ENCODE assay signal across 30 cellular contexts in the genomic region with DNA sequence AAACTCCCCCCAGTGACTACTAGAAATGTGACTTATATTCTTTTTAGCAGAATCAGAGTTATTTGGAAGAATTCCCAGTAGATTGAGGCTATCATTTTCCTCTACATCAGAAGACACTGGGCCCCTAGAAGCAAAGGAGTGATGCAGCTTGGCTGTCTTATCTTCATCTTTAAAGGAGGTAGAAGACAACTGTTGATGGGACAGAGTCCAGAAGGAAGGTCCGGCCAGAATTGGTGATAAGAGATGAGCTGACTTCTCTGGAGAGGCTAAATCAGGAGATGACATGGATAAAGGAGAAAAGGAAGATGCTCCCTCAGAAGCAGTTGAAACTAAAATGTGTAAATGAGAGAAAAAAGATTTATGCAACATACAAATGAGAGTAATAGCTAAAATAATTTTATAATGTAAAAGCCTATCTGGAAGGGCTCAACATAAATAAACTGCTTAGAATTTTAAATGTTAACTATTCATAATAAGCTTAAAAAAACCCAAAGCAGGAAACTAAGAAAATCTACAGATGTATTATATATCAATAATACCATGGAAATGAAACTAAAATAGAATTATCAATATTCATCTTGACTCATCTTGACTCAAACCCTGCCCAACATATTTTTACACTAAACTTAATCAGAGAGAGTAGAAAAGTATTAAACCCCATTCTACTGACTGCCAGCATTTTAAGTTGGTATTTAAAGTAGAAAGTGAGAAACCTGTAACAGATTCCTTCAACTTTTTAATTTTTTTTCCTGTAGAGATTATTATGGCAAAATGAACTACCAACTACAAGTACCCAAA.
"Had no signal": no experiment of that assay in that cellular context is flagged by ENCODE, and none has a peak within 500 bp of the region (broad histone marks: within the 10 kb centered on the region; RNA-seq: fewer than 3 reads in every experiment).

No MANE protein-coding gene starts in this region.

- H3K27me3 ChIP-seq: ovary, right lobe of liver, testis, uterus had no signal

- H3K4me3 ChIP-seq: ovary, psoas muscle, right lobe of liver, sigmoid colon, suprapubic skin, testis, tibial artery, transverse colon, upper lobe of right lung, uterus had no signal

- H3K79me2 ChIP-seq: parathyroid adenoma had no signal

- H3K9ac ChIP-seq: parathyroid adenoma had no signal

- H3K27ac ChIP-seq: ovary, parathyroid adenoma, psoas muscle, right lobe of liver, sigmoid colon, suprapubic skin, testis, tibial artery, transverse colon, upper lobe of right lung, uterus had no signal

- H2AFZ ChIP-seq: parathyroid adenoma had no signal

- H3K4me1 ChIP-seq: parathyroid adenoma, psoas muscle, right lobe of liver, sigmoid colon, suprapubic skin, testis, tibial artery, transverse colon, upper lobe of right lung, uterus had no signal

- H3K36me3 Mint-ChIP-seq: stimulated activated effector memory CD8-positive, alpha-beta T cell treated with anti-CD3 and anti-CD28 coated beads, Interleukin-12 subunit alpha, Interleukin-12 subunit beta, amount 100 ng/mL, for 72 hours; type B pancreatic cell had no signal

- H3K9me3 Mint-ChIP-seq: natural killer cell treated with Interleukin-12 subunit alpha and Interleukin-12 subunit beta and Interleukin-15 and Interleukin-18, amount 100 ng/mL, for 72 hours; stimulated activated effector memory CD8-positive, alpha-beta T cell treated with anti-CD3 and anti-CD28 coated beads, Interleukin-12 subunit alpha, Interleukin-12 subunit beta, amount 100 ng/mL, for 72 hours; type B pancreatic cell had no signal

- H3K4me3 Mint-ChIP-seq: naive thymus-derived CD8-positive, alpha-beta T cell; natural killer cell treated with Interleukin-12 subunit alpha and Interleukin-12 subunit beta and Interleukin-15 and Interleukin-18, amount 100 ng/mL, for 72 hours; nephron progenitor cell; neural crest cell; stimulated activated effector memory CD8-positive, alpha-beta T cell treated with anti-CD3 and anti-CD28 coated beads, Interleukin-12 subunit alpha, Interleukin-12 subunit beta, amount 100 ng/mL, for 72 hours; stimulated activated naive CD8-positive, alpha-beta T cell treated with anti-CD3 and anti-CD28 coated beads, Interleukin-15, amount 100 ng/mL, for 72 hours; type B pancreatic cell had no signal

- ATAC-seq: naive thymus-derived CD8-positive, alpha-beta T cell; natural killer cell treated with Interleukin-12 subunit alpha and Interleukin-12 subunit beta and Interleukin-15 and Interleukin-18, amount 100 ng/mL, for 72 hours; psoas muscle; right cardiac atrium; right lobe of liver; stimulated activated effector memory CD8-positive, alpha-beta T cell treated with anti-CD3 and anti-CD28 coated beads, Interleukin-12 subunit alpha, Interleukin-12 subunit beta, amount 100 ng/mL, for 72 hours; stimulated activated naive CD8-positive, alpha-beta T cell treated with anti-CD3 and anti-CD28 coated beads, Interleukin-15, amount 100 ng/mL, for 72 hours; stimulated activated naive CD8-positive, alpha-beta T cell treated with anti-CD3 and anti-CD28 coated beads, Interleukin-15, Interleukin-2, amounts not matched to agents 100 U/mL and 50 U/mL, for 24 hours; upper lobe of right lung had no signal

- DNase-seq: naive thymus-derived CD8-positive, alpha-beta T cell; nephron progenitor cell; occipital lobe; ovary; posterior cingulate gyrus; psoas muscle; right cardiac atrium; right lobe of liver; sigmoid colon; small intestine; stimulated activated CD4-positive, alpha-beta T cell treated with anti-CD3 and anti-CD28 coated beads, Interleukin-15, amount 100 ng/mL, for 24 hours; stimulated activated CD4-positive, alpha-beta T cell treated with anti-CD3 and anti-CD28 coated beads, Interleukin-2, amount 100 ng/mL, for 24 hours; stimulated activated CD4-positive, alpha-beta T cell treated with anti-CD3 and anti-CD28 coated beads, Interleukin-2, amount 100 ng/mL, for 48 hours; stimulated activated CD4-positive, alpha-beta T cell treated with anti-CD3 and anti-CD28 coated beads, Interleukin-4, amount 100 ng/mL, for 24 hours; stimulated activated naive CD4-positive, alpha-beta T cell; stimulated activated naive CD8-positive, alpha-beta T cell treated with anti-CD3 and anti-CD28 coated beads, Interleukin-15, amount 100 ng/mL, for 72 hours; stimulated activated naive CD8-positive, alpha-beta T cell treated with anti-CD3 and anti-CD28 coated beads, Interleukin-15, Interleukin-2, amounts not matched to agents 100 U/mL and 50 U/mL, for 24 hours; substantia nigra; testis; tibial artery; transverse colon; upper lobe of right lung; uterus had no signal

- H3K9me3 ChIP-seq: ovary, psoas muscle, right lobe of liver, suprapubic skin, testis, tibial artery, upper lobe of right lung, uterus had no signal

- FAIRE-seq: small intestine had no signal

- H3K4me1 Mint-ChIP-seq: nephron progenitor cell, neural crest cell had no signal

- H3K36me3 ChIP-seq: ovary, right lobe of liver, sigmoid colon, suprapubic skin, tibial artery, transverse colon, upper lobe of right lung, uterus had no signal

- H3K27ac Mint-ChIP-seq: naive thymus-derived CD8-positive, alpha-beta T cell; nephron progenitor cell; progenitor cell of endocrine pancreas; stimulated activated effector memory CD8-positive, alpha-beta T cell treated with anti-CD3 and anti-CD28 coated beads, Interleukin-12 subunit alpha, Interleukin-12 subunit beta, amount 100 ng/mL, for 72 hours; stimulated activated naive CD8-positive, alpha-beta T cell treated with anti-CD3 and anti-CD28 coated beads, Interleukin-15, amount 100 ng/mL, for 72 hours; type B pancreatic cell had no signal
